8 cellular contexts compared by ENCODE assay signal in genomic region chr16:82603784-82604411, GRCh38. TPM values are rescaled to one million over a fixed set of nuclear protein-coding genes. Genes with fewer than 3 reads are reported as not detected.
A peak's percentile ranks its signal among the peaks of the same experiment; 100 is the strongest.
DNase-seq lines count a peak whose midpoint lies in the region; ATAC-seq and TF ChIP-seq lines count a peak whose summit lies in the region.

No MANE protein-coding gene starts in this region.

- no peaks in the 10 kb centered on the region for H3K4me1 ChIP-seq in adrenal gland (replicated peaks in 1 of 2)

- WGBS in adrenal gland, 4 donors, result 24 to 39% (median 26%) methylated on average over 4 to 5 of the region's 5 CpGs

- no peak for ATAC-seq in HG03280 (IDR thresholded peaks at IDR 0.05; ENCODE audit: unreplicated experiment)

- H3K36me3 ChIP-seq in adrenal gland (replicated peaks in 1 of 2), result no peaks in the 10 kb centered on the region

- H3K27me3 ChIP-seq in adrenal gland, result no peaks in the 10 kb centered on the region

- no peak overlapping the region for H3K4me3 ChIP-seq in adrenal gland

- DNase-seq in SIG-M5 treated with dmso at 0.1 percent for 504 hours (lab: John Stamatoyannopoulos, UW; ENCODE audit: unreplicated experiment) (peak; percentile 2), SIG-M5 (lab: John Stamatoyannopoulos, UW) (no peak), adrenal gland (peak in 6 of 7 donors; percentile 16 to 62 (median 26)), hippocampal formation (lab: John Stamatoyannopoulos, UW) (peak; percentile 19 to 57), stromal cell of bone marrow (ENCODE audit: low read depth) (peak; percentile 55), NCI-H1436 (lab: John Stamatoyannopoulos, UW) (no peak)
- DNase-seq in stimulated activated CD4-positive, alpha-beta T cell treated with anti-CD3 and anti-CD28 coated beads, Interleukin-1b, Interleukin-23, amount 100 ng/mL, for 48 hours, result no peak

- TF ChIP-seq CTCF in adrenal gland (IDR thresholded peaks at IDR 0.05), result peak; percentile 12 to 49 (median 38)

- no peaks in the 10 kb centered on the region for H3K9me3 ChIP-seq in adrenal gland (replicated peaks in 1 of 3)

- intact Hi-C loops in adrenal gland (cut with DNase I), result no loop called here

- H3K27ac ChIP-seq in adrenal gland, result no peak overlapping the region

- TF ChIP-seq POLR2A in adrenal gland (IDR thresholded peaks at IDR 0.05), result no peak

RNA-seq across cellular contexts. Expression of gene CDH13, which starts 22.9 kb away (rescaled TPM):
- 10 to 100 TPM in 1 of 8 donors, 1 to 10 TPM in 6, under 1 TPM in 1; 0.86 to 30.6 (median 2.4) TPM for total RNA-seq in adrenal gland
- polyA plus RNA-seq in adrenal gland, result 1 to 10 TPM in 2 of 3 donors, under 1 TPM in 1; 0.97 to 3.3 (median 1.6) TPM

Comparison
In these comparisons a context has a peak if more than half of its experiments do, and no peak if none do; other contexts are left out.
1. DNase-seq: peak in SIG-M5 treated with dmso at 0.1 percent for 504 hours (single experiment), adrenal gland (6 of 7), hippocampal formation (2 of 2) and stromal cell of bone marrow (single experiment); none in SIG-M5 (single experiment), NCI-H1436 (single experiment) and stimulated activated CD4-positive, alpha-beta T cell treated with anti-CD3 and anti-CD28 coated beads, Interleukin-1b, Interleukin-23, amount 100 ng/mL, for 48 hours (single experiment).